ENCODE assay signal across 26 cellular contexts in the genomic region with DNA sequence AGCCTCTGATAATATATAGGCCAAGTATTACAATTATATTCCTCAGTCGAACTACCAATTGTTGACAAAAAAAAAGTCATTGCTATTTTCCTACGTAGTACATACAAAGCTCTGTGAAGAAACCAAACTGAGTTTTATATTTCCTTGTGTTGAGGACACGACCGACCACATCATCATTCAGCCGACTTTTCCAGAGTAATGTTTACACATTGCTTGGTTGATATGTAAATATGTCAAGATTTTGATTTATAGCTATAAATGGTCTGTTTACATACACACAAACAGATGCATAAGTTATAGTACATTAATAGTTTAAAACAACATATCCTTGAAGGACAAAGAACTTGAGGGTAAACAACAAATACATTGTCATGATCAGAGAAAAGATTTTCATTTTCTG.
DNase-seq lines count a peak whose midpoint lies in the region; ATAC-seq, FAIRE-seq and TF ChIP-seq lines count a peak whose summit lies in the region.
"Had no signal": no experiment of that assay in that cellular context is flagged by ENCODE, and none has a peak within 500 bp of the region (broad histone marks: within the 10 kb centered on the region; RNA-seq: fewer than 3 reads in every experiment).

No MANE protein-coding gene starts in this region.

- DNase-seq in A549 (ENCODE audit: low read depth in 1 of 2, low spot score in 1 of 2): peak in 1 of 2 experiments; percentile 38
- peak; percentile 60 for DNase-seq in HT-29 (ENCODE audit: low spot score)
- peak; percentile 25 for DNase-seq in SW480 (ENCODE audit: low spot score)
- DNase-seq in fibroblast of peridontal ligament (ENCODE audit: extremely low read depth): peak; percentile 11
- DNase-seq in effector memory CD4-positive, alpha-beta T cell: no peak
- DNase-seq in nephron progenitor cell: no peak
- DNase-seq: 8988T; Calu3; DMS79 treated with DMSO at 0.1 percent for 48 hours; GF-D8; NCI-H1092; NCI-H1436; NCI-H187; NCI-H2171 treated with DMSO at 0.1 percent for 48 hours; NCI-H345; NCI-H524; NK-92 treated with Interleukin-12 subunit alpha and Interleukin-12 subunit beta, amount 100 ng/mL, for 24 hours; PC-9; SJCRH30 had no signal

- H3K27ac ChIP-seq in A549: no peak overlapping the region
- H3K27ac ChIP-seq in effector memory CD4-positive, alpha-beta T cell (ENCODE audit: insufficient read depth, low read length, poor library complexity, severe bottlenecking): no peak overlapping the region
- H3K27ac ChIP-seq: KMS-11, PC-9, SJCRH30 had no signal

- CTCF ChIA-PET in A549 (lab: Yijun Ruan, JAX): interaction anchor here (0.8 kb wide), 1 partner anchor 23 kb away, joined by 4 read pairs; no protein-coding TSS in a partner anchor

- POLR2A ChIA-PET in A549 (lab: Yijun Ruan, JAX): interaction anchor here (1.2 kb wide), 1 partner anchor 10 kb away, joined by 3 read pairs; no protein-coding TSS in a partner anchor

- no peak overlapping the region for H3K4me2 ChIP-seq in A549
- H3K4me2 ChIP-seq: KMS-11, PC-9 had no signal

- no peaks in the 10 kb centered on the region for H3K36me3 Mint-ChIP-seq in nephron progenitor cell (ENCODE audit: low read depth)

- TF ChIP-seq RAD21 in A549 (conservative IDR thresholded peaks at IDR 0.05 in 1 of 2, IDR thresholded peaks at IDR 0.05 in 1 of 2): no peak

- no peaks in the 10 kb centered on the region for H3K9me3 ChIP-seq in A549
- H3K9me3 ChIP-seq in effector memory CD4-positive, alpha-beta T cell (ENCODE audit: control insufficient read depth, low read length): no peaks in the 10 kb centered on the region
- H3K9me3 ChIP-seq: SJCRH30 had no signal

- H3K27ac Mint-ChIP-seq in nephron progenitor cell: no peak overlapping the region

- H3K4me3 Mint-ChIP-seq in nephron progenitor cell: no peak overlapping the region

- H3K4me1 Mint-ChIP-seq in nephron progenitor cell: no peaks in the 10 kb centered on the region

- 15% methylated on average over 5 of the region's 5 CpGs for WGBS in A549 (ENCODE audit: missing lambda C conversion rate)

- no peak for TF ChIP-seq CTCF in A549 (IDR thresholded peaks at IDR 0.05)
- no peak for TF ChIP-seq CTCF in nephron progenitor cell (IDR thresholded peaks at IDR 0.05)

- no peak overlapping the region for H3K4me3 ChIP-seq in A549
- H3K4me3 ChIP-seq in effector memory CD4-positive, alpha-beta T cell (ENCODE audit: insufficient read depth, low read depth, low read length, poor library complexity, severe bottlenecking): no peak overlapping the region
- H3K4me3 ChIP-seq: PC-9, SJCRH30 had no signal

- H3K27me3 ChIP-seq in effector memory CD4-positive, alpha-beta T cell (replicated peaks; ENCODE audit: control insufficient read depth, insufficient read depth, low read length, poor library complexity, severe bottlenecking): no peaks in the 10 kb centered on the region
- H3K27me3 ChIP-seq: SJCRH30 had no signal

- no peak for TF ChIP-seq EP300 in A549 (IDR thresholded peaks at IDR 0.05)

- FAIRE-seq in A549 (lab: Jason Lieb, UNC): peak; percentile 89
- FAIRE-seq: GM12891, GM19239 had no signal

- no peaks in the 10 kb centered on the region for H3K36me3 ChIP-seq in effector memory CD4-positive, alpha-beta T cell (ENCODE audit: control insufficient read depth, insufficient read depth, low read length)
- H3K36me3 ChIP-seq: SJCRH30 had no signal

- no peaks in the 10 kb centered on the region for H3K9me3 Mint-ChIP-seq in nephron progenitor cell

- no peak for TF ChIP-seq POLR2A in A549 (IDR thresholded peaks at IDR 0.05; ENCODE audit: low read length)

- H3K4me1 ChIP-seq in A549: 0 out of 3 replicates have a peak, but pooled peaks cover 4% of the 10 kb centered on the region
- H3K4me1 ChIP-seq in effector memory CD4-positive, alpha-beta T cell (ENCODE audit: control insufficient read depth, insufficient read depth, low read length, poor library complexity, severe bottlenecking): no peaks in the 10 kb centered on the region

- no peaks in the 10 kb centered on the region for H3K27me3 Mint-ChIP-seq in nephron progenitor cell (ENCODE audit: low read depth, poor library complexity)

- ATAC-seq in A549 (peak in 1 of 2 experiments; percentile 32; a peak in 1 of 6 replicates), GM21576 (IDR thresholded peaks at IDR 0.05; ENCODE audit: unreplicated experiment) (no peak), HG03571 (IDR thresholded peaks at IDR 0.05; ENCODE audit: unreplicated experiment) (no peak)
- ATAC-seq: Right ventricle myocardium inferior, SK-N-SH treated with all-trans-retinoic acid at 6 μM for 48 hours had no signal

TF ChIP-seq in A549, 52 proteins besides CTCF, POLR2A, EP300 and RAD21:
- TF ChIP-seq ZSCAN20 (CRISPR knock-in tag; IDR thresholded peaks at IDR 0.05): no peak
- no peak for TF ChIP-seq JUNB (IDR thresholded peaks at IDR 0.05)
- TF ChIP-seq SMC3 (IDR thresholded peaks at IDR 0.05): no peak
- no peak for TF ChIP-seq CEBPB (IDR thresholded peaks at IDR 0.05)
- no peak for TF ChIP-seq NR3C1 (IDR thresholded peaks at IDR 0.05)
- no peak for TF ChIP-seq HOXB5 (CRISPR knock-in tag; IDR thresholded peaks at IDR 0.05)
- TF ChIP-seq, protein P1, sequence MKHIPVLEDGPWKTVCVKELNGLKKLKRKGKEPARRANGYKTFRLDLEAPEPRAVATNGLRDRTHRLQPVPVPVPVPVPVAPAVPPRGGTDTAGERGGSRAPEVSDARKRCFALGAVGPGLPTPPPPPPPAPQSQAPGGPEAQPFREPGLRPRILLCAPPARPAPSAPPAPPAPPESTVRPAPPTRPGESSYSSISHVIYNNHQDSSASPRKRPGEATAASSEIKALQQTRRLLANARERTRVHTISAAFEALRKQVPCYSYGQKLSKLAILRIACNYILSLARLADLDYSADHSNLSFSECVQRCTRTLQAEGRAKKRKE (CRISPR knock-in tag; IDR thresholded peaks at IDR 0.05; ENCODE audit: low read depth): no peak
- TF ChIP-seq, protein P2, sequence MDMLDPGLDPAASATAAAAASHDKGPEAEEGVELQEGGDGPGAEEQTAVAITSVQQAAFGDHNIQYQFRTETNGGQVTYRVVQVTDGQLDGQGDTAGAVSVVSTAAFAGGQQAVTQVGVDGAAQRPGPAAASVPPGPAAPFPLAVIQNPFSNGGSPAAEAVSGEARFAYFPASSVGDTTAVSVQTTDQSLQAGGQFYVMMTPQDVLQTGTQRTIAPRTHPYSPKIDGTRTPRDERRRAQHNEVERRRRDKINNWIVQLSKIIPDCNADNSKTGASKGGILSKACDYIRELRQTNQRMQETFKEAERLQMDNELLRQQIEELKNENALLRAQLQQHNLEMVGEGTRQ (IDR thresholded peaks at IDR 0.05): no peak
- no peak for TF ChIP-seq ZFP36 (IDR thresholded peaks at IDR 0.05; ENCODE audit: borderline replicate concordance, partially characterized antibody)
- TF ChIP-seq EHF (CRISPR knock-in tag; IDR thresholded peaks at IDR 0.05): no peak
- TF ChIP-seq, protein P3, sequence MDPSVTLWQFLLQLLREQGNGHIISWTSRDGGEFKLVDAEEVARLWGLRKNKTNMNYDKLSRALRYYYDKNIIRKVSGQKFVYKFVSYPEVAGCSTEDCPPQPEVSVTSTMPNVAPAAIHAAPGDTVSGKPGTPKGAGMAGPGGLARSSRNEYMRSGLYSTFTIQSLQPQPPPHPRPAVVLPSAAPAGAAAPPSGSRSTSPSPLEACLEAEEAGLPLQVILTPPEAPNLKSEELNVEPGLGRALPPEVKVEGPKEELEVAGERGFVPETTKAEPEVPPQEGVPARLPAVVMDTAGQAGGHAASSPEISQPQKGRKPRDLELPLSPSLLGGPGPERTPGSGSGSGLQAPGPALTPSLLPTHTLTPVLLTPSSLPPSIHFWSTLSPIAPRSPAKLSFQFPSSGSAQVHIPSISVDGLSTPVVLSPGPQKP (IDR thresholded peaks at IDR 0.05; ENCODE audit: low read depth, low read length): no peak
- no peak for TF ChIP-seq GATA3 (IDR thresholded peaks at IDR 0.05; ENCODE audit: borderline replicate concordance)
- no peak for TF ChIP-seq CHD4 (IDR thresholded peaks at IDR 0.05; ENCODE audit: borderline replicate concordance)
- TF ChIP-seq HOXA7 (CRISPR knock-in tag; IDR thresholded peaks at IDR 0.05): no peak
- no peak for TF ChIP-seq HDAC2 (IDR thresholded peaks at IDR 0.05)
- no peak for TF ChIP-seq TFCP2L1 (CRISPR knock-in tag; IDR thresholded peaks at IDR 0.05)
- TF ChIP-seq RCOR1 (IDR thresholded peaks at IDR 0.05; ENCODE audit: low read depth, low read length): no peak
- no peak for TF ChIP-seq KDM5A (IDR thresholded peaks at IDR 0.05)

Comparison
In these comparisons a context has a peak if more than half of its experiments do, and no peak if none do; other contexts are left out.
1. DNase-seq: peak in HT-29 (single experiment), SW480 (single experiment) and fibroblast of peridontal ligament (single experiment); none in effector memory CD4-positive, alpha-beta T cell (0 of 3) and nephron progenitor cell (single experiment).